ENCODE assay signal across 8 cellular contexts in the genomic region with DNA sequence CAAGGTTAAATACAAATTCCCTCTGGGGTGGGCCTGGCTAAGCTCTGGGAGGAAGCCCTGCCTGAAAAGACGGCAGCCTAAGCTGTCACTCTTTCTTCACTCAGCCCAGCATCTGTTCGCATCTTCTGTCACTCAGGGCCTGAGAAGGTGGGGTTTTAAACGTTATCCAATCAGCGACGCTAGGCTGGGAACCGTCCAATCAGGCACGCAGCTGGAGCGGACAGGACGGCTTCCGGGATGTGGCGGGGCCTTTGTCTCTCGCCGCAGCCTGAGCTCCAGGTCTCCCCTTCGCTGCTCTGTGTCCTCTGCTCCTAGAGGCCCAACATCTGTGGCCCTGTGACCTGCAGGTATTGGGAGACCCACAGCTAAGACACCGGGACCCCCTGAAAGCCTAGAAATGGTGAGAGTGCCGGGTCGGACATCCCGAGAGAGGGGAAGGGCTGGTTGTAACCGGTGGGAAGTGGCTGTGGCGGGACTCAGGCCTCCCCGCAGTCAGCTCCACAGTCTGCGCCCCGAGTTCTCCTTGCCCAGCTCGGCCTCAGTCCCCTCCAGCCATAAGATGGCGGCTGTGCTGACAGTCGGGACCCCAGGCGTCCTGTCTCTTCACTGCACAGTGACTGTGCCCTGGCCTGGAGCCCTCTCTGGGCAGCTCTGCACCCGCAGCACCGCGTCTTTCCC. TPM values are rescaled to one million over a fixed set of nuclear protein-coding genes. Genes with fewer than 3 reads are reported as not detected.
DNase-seq lines count a peak whose midpoint lies in the region; ATAC-seq and TF ChIP-seq lines count a peak whose summit lies in the region.

A gene (plus strand): TSS at position 254 of the 678 bp plus-strand sequence. CDS start 144 bp downstream, at position 398.

- H3K27me3 ChIP-seq in mammary epithelial cell (ENCODE audit: insufficient read depth, low read length) (no peaks in the 10 kb centered on the region), iPS-20b (ENCODE audit: insufficient read depth, low read length) (no peaks in the 10 kb centered on the region)

- peak within 1 kb of the TSS; percentile 89 for H3K4me2 ChIP-seq in mammary epithelial cell (ENCODE audit: insufficient read depth, low read depth, low read length)

- peaks cover 9% of the 10 kb centered on the region for H3K36me3 ChIP-seq in mammary epithelial cell (ENCODE audit: insufficient read depth, low read length)
- peaks cover 39% of the 10 kb centered on the region for H3K36me3 ChIP-seq in iPS-20b (ENCODE audit: insufficient read depth, low read depth, low read length)

- peaks cover 29% of the 10 kb centered on the region for H3K79me2 ChIP-seq in mammary epithelial cell (ENCODE audit: insufficient read depth, low read length)

- in situ Hi-C loops in mammary epithelial cell (cut with MboI; ENCODE audit: low sequenced_read_pairs in 2 of 2) = no loop called here

- DNase-seq in AG08395 (ENCODE audit: low spot score) = peak; percentile 87
- peak; percentile 93 for DNase-seq in NCI-H226
- DNase-seq in mammary epithelial cell = peak; percentile 95

- H3K9me3 ChIP-seq in mammary epithelial cell (replicated peaks; ENCODE audit: insufficient read depth, low read length) = no peaks in the 10 kb centered on the region
- peaks cover 9% of the 10 kb centered on the region for H3K9me3 ChIP-seq in iPS-20b (ENCODE audit: insufficient read depth, low read depth, low read length)

- CTCF ChIA-PET in mammary epithelial cell (lab: Charles Lee; ENCODE audit: low non-redundant PET) = no interaction called here

- 2% methylated on average over 23 of the region's 30 CpGs for WGBS in mammary epithelial cell (ENCODE audit: low coverage, missing lambda C conversion rate)

- ATAC-seq in GM18909 (IDR thresholded peaks at IDR 0.05; ENCODE audit: poor library complexity, unreplicated experiment) = peak; percentile 99
- peak; percentile 97 for ATAC-seq in HG03175 (IDR thresholded peaks at IDR 0.05; ENCODE audit: unreplicated experiment)

- H3K9ac ChIP-seq in mammary epithelial cell (ENCODE audit: insufficient read depth, low read length) (peak within 1 kb of the TSS; percentile 83), iPS-20b (ENCODE audit: low read depth, low read length) (peak within 1 kb of the TSS; percentile 98)

- H3K4me3 ChIP-seq in WI38 (ENCODE audit: low read depth, low read length) = peak within 1 kb of the TSS; percentile 83
- H3K4me3 ChIP-seq in mammary epithelial cell (replicated peaks in 1 of 3; ENCODE audit: insufficient read depth in 1 of 3, low read depth in 2 of 3, low read length in 3 of 3) = peak within 1 kb of the TSS; percentile 71 to 89 (median 82)
- H3K4me3 ChIP-seq in iPS-20b (ENCODE audit: low read length) = peak within 1 kb of the TSS; percentile 97
- H3K4me3 ChIP-seq in skin epidermis = peak within 1 kb of the TSS; percentile 65 to 90 (median 76)

- dilution Hi-C loops in mammary epithelial cell (cut with HindIII; ENCODE audit: low sequenced_read_pairs) = no loop called here

- H3K27ac ChIP-seq in mammary epithelial cell (ENCODE audit: insufficient read depth, low read depth, low read length) = peak within 1 kb of the TSS; percentile 73
- H3K27ac ChIP-seq in iPS-20b (ENCODE audit: low read length) = peak within 1 kb of the TSS; percentile 86
- peak within 1 kb of the TSS; percentile 61 to 93 (median 84) for H3K27ac ChIP-seq in skin epidermis

- TF ChIP-seq CTCF in WI38 (IDR thresholded peaks at IDR 0.05; ENCODE audit: low read depth, low read length) = no peak
- no peak for TF ChIP-seq CTCF in mammary epithelial cell (conservative IDR thresholded peaks at IDR 0.05 in 1 of 2, IDR thresholded peaks at IDR 0.05 in 1 of 2; ENCODE audit: extremely low read depth in 1 of 2, insufficient read depth in 1 of 2, low read depth in 1 of 2, low read length in 2 of 2)

- intact Hi-C loops in mammary epithelial cell (cut with micrococcal nuclease) = loop anchor here (1.0 to 10.0 kb wide), 5 partner anchors 16 to 717 kb away; a partner anchor contains a TSS

- peak within 1 kb of the TSS; percentile 94 for H2AFZ ChIP-seq in mammary epithelial cell (ENCODE audit: low read depth, low read length)

- TSS peak; percentile 50 for BruUV-seq in mammary epithelial cell (replicated peaks; lab: Mats Ljungman, UMichigan)

- H3K4me1 ChIP-seq in mammary epithelial cell (ENCODE audit: insufficient read depth, low read length) (peaks cover 12% of the 10 kb centered on the region), iPS-20b (ENCODE audit: insufficient read depth, low read length) (peaks cover 2% of the 10 kb centered on the region; the same call in 1 of the 2 replicates)

- H4K20me1 ChIP-seq in mammary epithelial cell (ENCODE audit: insufficient read depth, low read length) = no peaks in the 10 kb centered on the region

RNA-seq across cellular contexts. Expression of the gene that starts here (rescaled TPM):
- total RNA-seq in mammary epithelial cell = 10 to 100 TPM; 12.8 to 14.2 TPM
- polyA plus RNA-seq in mammary epithelial cell = 4.9 TPM
- 29.5 TPM for polyA minus RNA-seq in mammary epithelial cell

Comparison
In these comparisons a context has a peak if more than half of its experiments do, and no peak if none do; other contexts are left out.
1. Peak in every context shown above with its lines: DNase-seq, ATAC-seq, H3K4me3 ChIP-seq and H3K27ac ChIP-seq.